In genomic region chr15:32956006-32956405, GRCh38 we compare ENCODE assay signal across 8 cellular contexts.
DNase-seq lines count a peak whose midpoint lies in the region; ATAC-seq and TF ChIP-seq lines count a peak whose summit lies in the region.

No MANE protein-coding gene starts in this region.

- no peaks in the 10 kb centered on the region for H3K27me3 ChIP-seq in neural progenitor cell

- no peak overlapping the region for H3K4me3 ChIP-seq in neural progenitor cell

- no peak overlapping the region for H3K4me3 Mint-ChIP-seq in activated CD8-positive, alpha-beta T cell treated with anti-CD3 and anti-CD28 coated beads for 36 hours
- H3K4me3 Mint-ChIP-seq in activated CD8-positive, alpha-beta T cell treated with anti-CD3 and anti-CD28 coated beads, Interleukin-2, amount 10 ng/mL, durations not matched to agents 7 days and 5 days: no peak overlapping the region
- H3K4me3 Mint-ChIP-seq in endothelial cell (ENCODE audit: unreplicated experiment): no peak overlapping the region
- no peak overlapping the region for H3K4me3 Mint-ChIP-seq in neural progenitor cell

- H3K9me3 ChIP-seq in neural progenitor cell (ENCODE audit: low read depth): no peaks in the 10 kb centered on the region

- no peaks in the 10 kb centered on the region for H3K36me3 ChIP-seq in neural progenitor cell

- H3K27me3 Mint-ChIP-seq in activated CD8-positive, alpha-beta T cell treated with anti-CD3 and anti-CD28 coated beads for 36 hours: peaks cover 3% of the 10 kb centered on the region
- H3K27me3 Mint-ChIP-seq in activated CD8-positive, alpha-beta T cell treated with anti-CD3 and anti-CD28 coated beads, Interleukin-2, amount 10 ng/mL, durations not matched to agents 7 days and 5 days (ENCODE audit: low read depth): no peaks in the 10 kb centered on the region
- H3K27me3 Mint-ChIP-seq in endothelial cell (ENCODE audit: unreplicated experiment) (no peaks in the 10 kb centered on the region), neural progenitor cell (ENCODE audit: insufficient read depth, low read depth) (peaks cover 9% of the 10 kb centered on the region)

- no peak overlapping the region for H3K4me2 ChIP-seq in neural progenitor cell

- no peaks in the 10 kb centered on the region for H3F3A ChIP-seq in neural progenitor cell (ENCODE audit: low read depth)

- CTCF ChIA-PET in activated CD8-positive, alpha-beta T cell treated with anti-CD3 and anti-CD28 coated beads for 36 hours (lab: Charles Lee): interaction anchor here (0.9 to 1.0 kb wide), 2 partner anchors 15 to 293 kb away, joined by 3 to 4 read pairs; no protein-coding TSS in a partner anchor
- CTCF ChIA-PET in activated CD8-positive, alpha-beta T cell treated with anti-CD3 and anti-CD28 coated beads, Interleukin-2, amount 10 ng/mL, durations not matched to agents 7 days and 5 days (lab: Charles Lee): interaction anchor here (0.8 kb wide), 1 partner anchor 281 kb away, joined by 3 read pairs; no protein-coding TSS in a partner anchor

- no peaks in the 10 kb centered on the region for H4K20me1 ChIP-seq in neural progenitor cell (ENCODE audit: low read depth)

- no peaks in the 10 kb centered on the region for H3K9me3 Mint-ChIP-seq in activated CD8-positive, alpha-beta T cell treated with anti-CD3 and anti-CD28 coated beads for 36 hours
- H3K9me3 Mint-ChIP-seq in activated CD8-positive, alpha-beta T cell treated with anti-CD3 and anti-CD28 coated beads, Interleukin-2, amount 10 ng/mL, durations not matched to agents 7 days and 5 days (ENCODE audit: insufficient read depth): no peaks in the 10 kb centered on the region
- H3K9me3 Mint-ChIP-seq in endothelial cell (ENCODE audit: unreplicated experiment) (no peaks in the 10 kb centered on the region), neural progenitor cell (peaks cover 3% of the 10 kb centered on the region)

- DNase-seq in activated CD8-positive, alpha-beta T cell treated with anti-CD3 and anti-CD28 coated beads for 36 hours: no peak
- DNase-seq in activated CD8-positive, alpha-beta T cell treated with anti-CD3 and anti-CD28 coated beads, Interleukin-2, amount 10 ng/mL, durations not matched to agents 7 days and 5 days: no peak
- peak; percentile 88 for DNase-seq in NCI-H69 (lab: John Stamatoyannopoulos, UW)
- peak; percentile 15 for DNase-seq in endothelial cell (ENCODE audit: low spot score)
- DNase-seq in neural progenitor cell (ENCODE audit: low spot score): peak; percentile 64
- DNase-seq in stimulated activated CD4-positive, alpha-beta T cell treated with anti-CD3 and anti-CD28 coated beads, Interleukin-15, amount 100 ng/mL, for 24 hours: no peak
- DNase-seq in stimulated activated CD8-positive, alpha-beta memory T cell treated with anti-CD3 and anti-CD28 coated beads, Interleukin-4, amount 100 ng/mL, for 48 hours: no peak

- no peaks in the 10 kb centered on the region for H3K4me1 Mint-ChIP-seq in activated CD8-positive, alpha-beta T cell treated with anti-CD3 and anti-CD28 coated beads for 36 hours (ENCODE audit: low read depth)
- H3K4me1 Mint-ChIP-seq in activated CD8-positive, alpha-beta T cell treated with anti-CD3 and anti-CD28 coated beads, Interleukin-2, amount 10 ng/mL, durations not matched to agents 7 days and 5 days (ENCODE audit: low read depth): no peaks in the 10 kb centered on the region
- H3K4me1 Mint-ChIP-seq in endothelial cell (ENCODE audit: unreplicated experiment) (peaks cover 5% of the 10 kb centered on the region), neural progenitor cell (peaks cover 26% of the 10 kb centered on the region)

- no peak overlapping the region for H2AFZ ChIP-seq in neural progenitor cell (replicated peaks)

- no peak for ATAC-seq in activated CD8-positive, alpha-beta T cell treated with anti-CD3 and anti-CD28 coated beads for 36 hours
- no peak for ATAC-seq in activated CD8-positive, alpha-beta T cell treated with anti-CD3 and anti-CD28 coated beads, Interleukin-2, amount 10 ng/mL, durations not matched to agents 7 days and 5 days
- ATAC-seq in GM18873 (IDR thresholded peaks at IDR 0.05; ENCODE audit: low FRiP score, unreplicated experiment): no peak

- H3K36me3 Mint-ChIP-seq in activated CD8-positive, alpha-beta T cell treated with anti-CD3 and anti-CD28 coated beads for 36 hours (ENCODE audit: low read depth): no peaks in the 10 kb centered on the region
- H3K36me3 Mint-ChIP-seq in activated CD8-positive, alpha-beta T cell treated with anti-CD3 and anti-CD28 coated beads, Interleukin-2, amount 10 ng/mL, durations not matched to agents 7 days and 5 days (ENCODE audit: low read depth): no peaks in the 10 kb centered on the region
- H3K36me3 Mint-ChIP-seq in endothelial cell (ENCODE audit: low read depth, unreplicated experiment): no peaks in the 10 kb centered on the region
- H3K36me3 Mint-ChIP-seq in neural progenitor cell: no peaks in the 10 kb centered on the region

- H3K27ac ChIP-seq in neural progenitor cell: no peak overlapping the region

- TF ChIP-seq CTCF in activated CD8-positive, alpha-beta T cell treated with anti-CD3 and anti-CD28 coated beads for 36 hours (IDR thresholded peaks at IDR 0.05): peak; percentile 14
- TF ChIP-seq CTCF in endothelial cell (IDR thresholded peaks at IDR 0.05; ENCODE audit: unreplicated experiment): no peak
- TF ChIP-seq CTCF in neural progenitor cell (IDR thresholded peaks at IDR 0.05): peak; percentile 68

- H3K9ac ChIP-seq in neural progenitor cell: no peak overlapping the region

- peaks cover 16% of the 10 kb centered on the region for H3K4me1 ChIP-seq in neural progenitor cell

- intact Hi-C loops in activated CD8-positive, alpha-beta T cell treated with anti-CD3 and anti-CD28 coated beads for 36 hours (cut with micrococcal nuclease): no loop called here

- POLR2A ChIA-PET in activated CD8-positive, alpha-beta T cell treated with anti-CD3 and anti-CD28 coated beads for 36 hours (lab: Charles Lee): no interaction called here
- POLR2A ChIA-PET in activated CD8-positive, alpha-beta T cell treated with anti-CD3 and anti-CD28 coated beads, Interleukin-2, amount 10 ng/mL, durations not matched to agents 7 days and 5 days (lab: Charles Lee): no interaction called here

- H3K79me2 ChIP-seq in neural progenitor cell (ENCODE audit: low read depth): no peaks in the 10 kb centered on the region

- H3K27ac Mint-ChIP-seq in activated CD8-positive, alpha-beta T cell treated with anti-CD3 and anti-CD28 coated beads for 36 hours: no peak overlapping the region
- no peak overlapping the region for H3K27ac Mint-ChIP-seq in activated CD8-positive, alpha-beta T cell treated with anti-CD3 and anti-CD28 coated beads, Interleukin-2, amount 10 ng/mL, durations not matched to agents 7 days and 5 days
- H3K27ac Mint-ChIP-seq in endothelial cell (ENCODE audit: unreplicated experiment) (no peak overlapping the region), neural progenitor cell (no peak overlapping the region)

Comparison
In these comparisons a context has a peak if more than half of its experiments do, and no peak if none do; other contexts are left out.
1. DNase-seq: peak in NCI-H69 (single experiment), endothelial cell (single experiment) and neural progenitor cell (single experiment); none in activated CD8-positive, alpha-beta T cell treated with anti-CD3 and anti-CD28 coated beads for 36 hours (single experiment), activated CD8-positive, alpha-beta T cell treated with anti-CD3 and anti-CD28 coated beads, Interleukin-2, amount 10 ng/mL, durations not matched to agents 7 days and 5 days (single experiment), stimulated activated CD4-positive, alpha-beta T cell treated with anti-CD3 and anti-CD28 coated beads, Interleukin-15, amount 100 ng/mL, for 24 hours (single experiment) and stimulated activated CD8-positive, alpha-beta memory T cell treated with anti-CD3 and anti-CD28 coated beads, Interleukin-4, amount 100 ng/mL, for 48 hours (single experiment).